In the genomic region with DNA sequence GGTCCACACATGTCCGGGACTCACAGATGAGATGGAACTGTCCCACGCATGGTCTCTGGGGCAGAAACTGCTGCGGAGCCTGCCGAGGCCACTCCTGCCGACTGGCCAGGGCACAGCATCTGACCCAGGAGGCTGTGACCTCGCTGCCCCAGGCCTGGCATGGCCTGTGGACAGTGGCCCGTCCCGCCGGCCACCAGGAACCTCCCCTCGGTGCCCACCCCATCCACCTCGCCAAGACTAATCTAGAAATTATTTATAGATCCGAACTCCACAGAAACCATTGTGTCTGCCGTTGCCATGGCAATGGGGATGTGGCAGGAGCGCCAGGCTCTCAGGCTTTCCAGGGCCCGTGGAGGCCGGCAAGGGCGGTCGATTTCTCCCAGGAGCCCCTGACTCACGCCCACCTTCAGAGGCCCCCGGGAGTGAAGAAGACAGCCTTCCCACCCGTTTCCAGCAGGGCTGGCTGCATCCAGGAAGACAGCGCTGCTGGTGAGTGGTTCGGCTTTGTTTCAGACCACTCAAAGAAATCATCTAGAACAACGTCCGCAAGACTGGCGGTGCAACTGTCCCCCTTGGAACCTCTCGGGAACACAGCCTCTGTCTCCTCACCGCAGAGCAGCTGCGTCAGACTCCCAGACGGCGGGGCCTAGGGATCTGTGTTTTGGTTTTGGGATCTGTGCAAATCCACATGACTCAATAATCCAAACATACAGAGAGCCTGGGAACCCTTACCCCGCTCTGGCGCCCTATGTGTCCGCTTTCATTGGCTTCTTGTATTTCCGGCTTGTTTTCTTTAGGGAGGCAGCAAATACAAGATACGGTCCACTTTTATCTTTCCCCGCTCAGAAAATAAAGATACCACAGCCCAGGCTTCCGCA, we compare ENCODE assay signal across 12 cellular contexts. TPM values are rescaled to one million over a fixed set of nuclear protein-coding genes. Genes with fewer than 3 reads are reported as not detected.
DNase-seq lines count a peak whose midpoint lies in the region; TF ChIP-seq lines count a peak whose summit lies in the region.
"Had no signal": no experiment of that assay in that cellular context is flagged by ENCODE, and none has a peak within 500 bp of the region (broad histone marks: within the 10 kb centered on the region; RNA-seq: fewer than 3 reads in every experiment).

No MANE protein-coding gene starts in this region.

- H3K27me3 ChIP-seq in liver (ENCODE audit: control insufficient read depth in 4 of 4, insufficient read depth in 4 of 4, low read length in 3 of 4) (no peaks in the 10 kb centered on the region), suprapubic skin (peaks cover 31% of the 10 kb centered on the region)

- TF ChIP-seq POLR2A in suprapubic skin (IDR thresholded peaks at IDR 0.05), result no peak

- H3K9me3 ChIP-seq in liver (ENCODE audit: control insufficient read depth in 4 of 4, low read length in 3 of 4), result no peaks in the 10 kb centered on the region
- no peaks in the 10 kb centered on the region for H3K9me3 ChIP-seq in suprapubic skin

- POLR2A ChIA-PET in activated CD4-positive, alpha-beta T cell treated with anti-CD3 and anti-CD28 coated beads, Interleukin-2, amount 10 ng/mL, durations not matched to agents 7 days and 5 days (lab: Charles Lee), result no interaction called here

- WGBS in liver, result 40% methylated on average over 38 of the region's 38 CpGs
- 72% methylated on average over 23 of the region's 38 CpGs for WGBS in suprapubic skin

- H3K9ac ChIP-seq in liver (ENCODE audit: low read depth in 1 of 2, low read length in 2 of 2), result peak overlapping the region; percentile 56 to 63

- CTCF ChIA-PET in activated CD4-positive, alpha-beta T cell treated with anti-CD3 and anti-CD28 coated beads, Interleukin-2, amount 10 ng/mL, durations not matched to agents 7 days and 5 days (lab: Charles Lee), result no interaction called here

- TF ChIP-seq CTCF in cardiac fibroblast (IDR thresholded peaks at IDR 0.05; ENCODE audit: low read depth, low read length), result no peak
- no peak for TF ChIP-seq CTCF in liver (IDR thresholded peaks at IDR 0.05; ENCODE audit: low read depth, low read length, missing input control)
- TF ChIP-seq CTCF in suprapubic skin (IDR thresholded peaks at IDR 0.05), result no peak

- peaks cover 18% of the 10 kb centered on the region for H3K27me3 Mint-ChIP-seq in activated CD4-positive, alpha-beta T cell treated with anti-CD3 and anti-CD28 coated beads, Interleukin-2, amount 10 ng/mL, durations not matched to agents 7 days and 5 days

- peak overlapping the region; percentile 6 to 33 for H3K4me3 ChIP-seq in cardiac fibroblast (replicated peaks in 1 of 2; ENCODE audit: low read depth in 2 of 2, low read length in 2 of 2)
- H3K4me3 ChIP-seq in liver (ENCODE audit: low read depth in 1 of 3, low read length in 3 of 3), result peak overlapping the region in 1 of 3 donors; percentile 18
- H3K4me3 ChIP-seq in suprapubic skin, result peak overlapping the region; percentile 9
- H3K4me3 ChIP-seq: A549 had no signal

- H3K4me1 ChIP-seq in liver (ENCODE audit: control insufficient read depth in 4 of 4, insufficient read depth in 4 of 4, low read length in 3 of 4), result peaks cover 8 to 32% (median 17%) of the 10 kb centered on the region in 4 donors
- peaks cover 6% of the 10 kb centered on the region for H3K4me1 ChIP-seq in suprapubic skin
- H3K4me1 ChIP-seq: A549 had no signal

- H3K9me3 Mint-ChIP-seq in activated CD4-positive, alpha-beta T cell treated with anti-CD3 and anti-CD28 coated beads, Interleukin-2, amount 10 ng/mL, durations not matched to agents 7 days and 5 days, result peaks cover 4% of the 10 kb centered on the region

- H3K4me1 Mint-ChIP-seq in activated CD4-positive, alpha-beta T cell treated with anti-CD3 and anti-CD28 coated beads, Interleukin-2, amount 10 ng/mL, durations not matched to agents 7 days and 5 days, result peaks cover 8% of the 10 kb centered on the region

- peak in 2 of 3 experiments; percentile 48 to 76 for DNase-seq in NCI-H1417 (lab: John Stamatoyannopoulos, UW)
- DNase-seq in NCI-H1417 treated with DMSO at 0.1 percent for 48 hours (lab: John Stamatoyannopoulos, UW), result no peak
- peak; percentile 73 to 88 for DNase-seq in cardiac fibroblast (ENCODE audit: low read depth in 2 of 2)
- no peak for DNase-seq in suprapubic skin (ENCODE audit: low spot score in 2 of 2)
- DNase-seq in NCI-H446 treated with DMSO at 0.1 percent for 48 hours (lab: John Stamatoyannopoulos, UW), result no peak
- DNase-seq in activated CD4-positive, alpha-beta T cell treated with anti-CD3 and anti-CD28 coated beads, Interleukin-2, amount 10 ng/mL, durations not matched to agents 7 days and 5 days, result no peak
- no peak for DNase-seq in NCI-H69 (lab: John Stamatoyannopoulos, UW)
- DNase-seq: activated CD8-positive, alpha-beta T cell treated with anti-CD3 and anti-CD28 coated beads, Interleukin-2, amount 10 ng/mL, durations not matched to agents 7 days and 5 days; NCI-H510A; stimulated activated CD4-positive, alpha-beta T cell treated with anti-CD3 and anti-CD28 coated beads, Interleukin-12 subunit alpha, Interleukin-12 subunit beta, amount 100 ng/mL, for 4 hours had no signal

- H3K27ac ChIP-seq in liver (ENCODE audit: low read depth in 1 of 2, low read length in 2 of 2) (peak overlapping the region; percentile 78 to 83), suprapubic skin (peak overlapping the region; percentile 65)
- H3K27ac ChIP-seq: A549 had no signal

- no peak for TF ChIP-seq EP300 in suprapubic skin (IDR thresholded peaks at IDR 0.05)

- peak in 1 of 2 donors; percentile 9 for TF ChIP-seq RAD21 in liver (IDR thresholded peaks at IDR 0.05)

- no peaks in the 10 kb centered on the region for H3K36me3 ChIP-seq in liver (ENCODE audit: control insufficient read depth in 4 of 4, insufficient read depth in 3 of 4, low read depth in 1 of 4, low read length in 3 of 4)
- no peaks in the 10 kb centered on the region for H3K36me3 ChIP-seq in suprapubic skin

- no peak overlapping the region for H3K4me3 Mint-ChIP-seq in activated CD4-positive, alpha-beta T cell treated with anti-CD3 and anti-CD28 coated beads, Interleukin-2, amount 10 ng/mL, durations not matched to agents 7 days and 5 days
- H3K4me3 Mint-ChIP-seq: activated CD8-positive, alpha-beta T cell treated with anti-CD3 and anti-CD28 coated beads, Interleukin-2, amount 10 ng/mL, durations not matched to agents 7 days and 5 days had no signal

- no peaks in the 10 kb centered on the region for H3K36me3 Mint-ChIP-seq in activated CD4-positive, alpha-beta T cell treated with anti-CD3 and anti-CD28 coated beads, Interleukin-2, amount 10 ng/mL, durations not matched to agents 7 days and 5 days (ENCODE audit: low read depth)

- H3K27ac Mint-ChIP-seq in activated CD4-positive, alpha-beta T cell treated with anti-CD3 and anti-CD28 coated beads, Interleukin-2, amount 10 ng/mL, durations not matched to agents 7 days and 5 days, result no peak overlapping the region
- H3K27ac Mint-ChIP-seq: activated CD8-positive, alpha-beta T cell treated with anti-CD3 and anti-CD28 coated beads, Interleukin-2, amount 10 ng/mL, durations not matched to agents 7 days and 5 days had no signal

TF ChIP-seq in liver, 16 proteins besides CTCF, POLR2A, EP300 and RAD21:
- TF ChIP-seq, protein P1, sequence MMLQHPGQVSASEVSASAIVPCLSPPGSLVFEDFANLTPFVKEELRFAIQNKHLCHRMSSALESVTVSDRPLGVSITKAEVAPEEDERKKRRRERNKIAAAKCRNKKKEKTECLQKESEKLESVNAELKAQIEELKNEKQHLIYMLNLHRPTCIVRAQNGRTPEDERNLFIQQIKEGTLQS (IDR thresholded peaks at IDR 0.05), result no peak
- TF ChIP-seq TAF1 (conservative IDR thresholded peaks at IDR 0.05) (no peak), HNF4A (conservative IDR thresholded peaks at IDR 0.05) (peak in 1 of 2 donors; percentile 31), JUND (IDR thresholded peaks at IDR 0.05) (no peak), YY1 (IDR thresholded peaks at IDR 0.05) (peak; percentile 53), RXRA (IDR thresholded peaks at IDR 0.05) (peak; percentile 7 to 25)

RNA-seq across cellular contexts. Expression of a gene that starts 48.4 kb away (rescaled TPM):
- total RNA-seq in liver (10 to 100 TPM in 1 of 2 donors, 1 to 10 TPM in 1; 7.1 to 21.7 TPM), suprapubic skin (10 to 100 TPM; 21.8 to 64.0 (median 28.8) TPM)
- polyA plus RNA-seq in liver, result 1 to 10 TPM; 6.3 to 8.9 TPM
- 1 to 10 TPM; 7.6 to 7.9 TPM for total RNA-seq in activated CD4-positive, alpha-beta T cell treated with anti-CD3 and anti-CD28 coated beads, Interleukin-2, amount 10 ng/mL, durations not matched to agents 7 days and 5 days

Comparison
In these comparisons a context has a peak if more than half of its experiments do, and no peak if none do; other contexts are left out.
1. DNase-seq: peak in NCI-H1417 (2 of 3) and cardiac fibroblast (2 of 2); none in NCI-H1417 treated with DMSO at 0.1 percent for 48 hours (single experiment), suprapubic skin (0 of 2), NCI-H446 treated with DMSO at 0.1 percent for 48 hours (single experiment), activated CD4-positive, alpha-beta T cell treated with anti-CD3 and anti-CD28 coated beads, Interleukin-2, amount 10 ng/mL, durations not matched to agents 7 days and 5 days (single experiment) and NCI-H69 (single experiment).